14 cellular contexts compared by ENCODE assay signal in genomic region chr18:13583567-13584245, GRCh38.
"Had no signal": no experiment of that assay in that cellular context is flagged by ENCODE, and none has a peak within 500 bp of the region (broad histone marks: within the 10 kb centered on the region; RNA-seq: fewer than 3 reads in every experiment).

No MANE protein-coding gene starts in this region.

- H3K4me3 ChIP-seq: dorsolateral prefrontal cortex, lower lobe of right lung, pancreas, skin epidermis had no signal

- H3K9me3 ChIP-seq: lower lobe of right lung, pancreas had no signal

- H3K27ac ChIP-seq: lower lobe of right lung, pancreas, skin epidermis had no signal

- DNase-seq: activated CD4-positive, CD25-positive, alpha-beta regulatory T cell; activated T-cell treated with anti-CD3 and anti-CD28 coated beads, Interleukin-2, amount 50 U/mL, for 1 hour; amniotic stem cell; dorsolateral prefrontal cortex; lower lobe of right lung; midbrain; naive thymus-derived CD8-positive, alpha-beta T cell; pancreas; trophoblast cell had no signal

- H3K9me3 Mint-ChIP-seq: activated naive CD4-positive, alpha-beta T cell treated with anti-CD3 and anti-CD28 coated beads, Interleukin-2, amount 50 U/mL, for 24 hours; naive thymus-derived CD8-positive, alpha-beta T cell; T-helper 1 cell treated with Interleukin-12 subunit alpha and Interleukin-12 subunit beta and Interleukin-4 antibody, amounts not matched to agents 30 μg/mL and 1 μg/mL, for 36 hours had no signal

- H3K4me3 Mint-ChIP-seq: activated naive CD4-positive, alpha-beta T cell treated with anti-CD3 and anti-CD28 coated beads, Interleukin-2, amount 50 U/mL, for 24 hours; naive thymus-derived CD8-positive, alpha-beta T cell; T-helper 1 cell treated with Interleukin-12 subunit alpha and Interleukin-12 subunit beta and Interleukin-4 antibody, amounts not matched to agents 30 μg/mL and 1 μg/mL, for 36 hours had no signal

- H3K27me3 Mint-ChIP-seq: activated naive CD4-positive, alpha-beta T cell treated with anti-CD3 and anti-CD28 coated beads, Interleukin-2, amount 50 U/mL, for 24 hours; naive thymus-derived CD8-positive, alpha-beta T cell had no signal

- H3K36me3 ChIP-seq: lower lobe of right lung, pancreas had no signal

- H3K27me3 ChIP-seq: dorsolateral prefrontal cortex, pancreas had no signal

- H3K4me1 ChIP-seq: pancreas had no signal

- H3K27ac Mint-ChIP-seq: activated naive CD4-positive, alpha-beta T cell treated with anti-CD3 and anti-CD28 coated beads, Interleukin-2, amount 50 U/mL, for 24 hours; T-helper 1 cell treated with Interleukin-12 subunit alpha and Interleukin-12 subunit beta and Interleukin-4 antibody, amounts not matched to agents 30 μg/mL and 1 μg/mL, for 36 hours had no signal

- ATAC-seq: esophagus mucosa; lower lobe of right lung; naive thymus-derived CD8-positive, alpha-beta T cell; pancreas had no signal

- FAIRE-seq: endometrium, pancreas had no signal
